Comparison of ENCODE assay signal across 11 cellular contexts in the genomic region with DNA sequence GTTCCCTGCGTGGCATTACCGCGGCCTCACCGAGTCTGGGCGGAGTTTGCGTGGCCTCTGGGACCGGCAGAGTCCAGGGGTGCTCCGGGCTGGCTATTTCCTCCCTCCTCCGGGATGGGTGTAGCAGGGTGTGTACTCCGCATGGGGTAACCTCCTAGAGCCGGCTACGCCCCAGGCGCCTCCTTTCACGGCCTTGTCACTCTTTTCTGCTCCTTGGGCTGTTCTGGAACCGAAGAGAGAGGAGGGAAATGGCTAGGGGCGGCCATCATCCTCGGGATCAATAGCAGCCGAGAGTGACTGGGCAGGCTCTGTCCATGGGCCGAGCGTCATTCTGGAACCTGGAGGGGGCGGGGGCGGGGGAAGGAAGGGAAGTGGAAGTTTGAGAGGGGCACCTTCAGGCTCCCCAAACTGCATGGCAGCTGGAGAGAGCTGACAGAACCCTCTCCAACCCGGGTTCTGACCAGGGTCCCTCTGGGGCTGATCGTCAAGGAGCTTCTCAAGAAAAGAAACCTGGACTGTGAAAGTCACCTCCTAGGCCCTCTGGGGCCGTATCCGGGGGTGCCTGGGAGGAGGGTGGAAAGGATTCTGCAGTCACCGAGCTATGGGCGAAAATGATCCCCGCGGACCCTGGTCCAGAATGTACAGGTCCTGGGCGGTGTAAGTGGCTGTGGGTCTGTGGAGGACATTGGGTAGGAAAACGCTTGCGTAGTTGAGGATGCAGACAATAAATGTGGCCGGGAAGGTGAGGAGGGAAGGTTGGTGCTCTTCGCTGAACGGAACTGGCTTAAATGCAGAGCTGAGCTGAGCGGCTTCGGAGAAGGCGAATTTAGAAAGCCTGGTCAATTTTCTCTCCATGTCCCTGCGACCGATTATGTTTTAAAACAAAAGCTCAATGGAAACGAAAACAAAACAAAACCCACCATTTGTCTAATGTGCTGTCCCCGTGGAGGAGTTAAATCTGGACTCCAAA. TPM values are rescaled to one million over a fixed set of nuclear protein-coding genes. Genes with fewer than 3 reads are reported as not detected.
DNase-seq lines count a peak whose midpoint lies in the region; ATAC-seq and TF ChIP-seq lines count a peak whose summit lies in the region.
"Had no signal": no experiment of that assay in that cellular context is flagged by ENCODE, and none has a peak within 500 bp of the region (broad histone marks: within the 10 kb centered on the region; RNA-seq: fewer than 3 reads in every experiment).

No MANE protein-coding gene starts in this region.

- CTCF ChIA-PET in naive thymus-derived CD4-positive, alpha-beta T cell (lab: Charles Lee): no interaction called here
- CTCF ChIA-PET in RWPE1 (lab: Yijun Ruan, JAX): no interaction called here

- H3K27ac Mint-ChIP-seq in CD14-positive monocyte: peak overlapping the region in 2 of 7 donors; percentile 40 to 60
- H3K27ac Mint-ChIP-seq in naive thymus-derived CD4-positive, alpha-beta T cell: peak overlapping the region in 5 of 9 donors; percentile 1 to 79 (median 48)

- no peaks in the 10 kb centered on the region for H3K36me3 ChIP-seq in naive thymus-derived CD4-positive, alpha-beta T cell (ENCODE audit: control insufficient read depth in 2 of 3, insufficient read depth in 3 of 3, low read length in 3 of 3)

- intact Hi-C loops in CD14-positive monocyte (cut with micrococcal nuclease): loop anchor here (2.0 to 10.0 kb wide), 2 partner anchors 13 to 1439 kb away; no protein-coding TSS in a partner anchor
- intact Hi-C loops in naive thymus-derived CD4-positive, alpha-beta T cell (cut with micrococcal nuclease): no loop called here

- no peaks in the 10 kb centered on the region for H3K9me3 ChIP-seq in naive thymus-derived CD4-positive, alpha-beta T cell (ENCODE audit: control insufficient read depth in 2 of 3, low read length in 3 of 3)

- peaks cover 30 to 84% of the 10 kb centered on the region in 2 donors for H3K27me3 ChIP-seq in naive thymus-derived CD4-positive, alpha-beta T cell (ENCODE audit: control insufficient read depth in 2 of 2, insufficient read depth in 2 of 2, low read length in 2 of 2)

- H3K9me3 Mint-ChIP-seq in CD14-positive monocyte: peaks cover 0 to 66% (median 59%) of the 10 kb centered on the region in 7 donors
- H3K9me3 Mint-ChIP-seq in naive thymus-derived CD4-positive, alpha-beta T cell: peaks cover 0 to 4% (median 0%) of the 10 kb centered on the region in 11 donors

- no peak overlapping the region for H3K4me3 ChIP-seq in naive thymus-derived CD4-positive, alpha-beta T cell (ENCODE audit: low read length)

- POLR2A ChIA-PET in naive thymus-derived CD4-positive, alpha-beta T cell (lab: Charles Lee): interaction anchor here (0.6 to 0.7 kb wide), 2 partner anchors 10 to 90 kb away, joined by 3 to 4 read pairs; no protein-coding TSS in a partner anchor
- POLR2A ChIA-PET in RWPE1 (lab: Yijun Ruan, JAX; ENCODE audit: low non-redundant PET): no interaction called here

- TF ChIP-seq CTCF in CD14-positive monocyte (IDR thresholded peaks at IDR 0.05) (no peak), RWPE1 (conservative IDR thresholded peaks at IDR 0.05; ENCODE audit: low read depth) (no peak)

- H3K4me1 Mint-ChIP-seq in CD14-positive monocyte: peaks cover 71% of the 10 kb centered on the region
- H3K4me1 Mint-ChIP-seq in naive thymus-derived CD4-positive, alpha-beta T cell: peaks cover 40 to 73% (median 60%) of the 10 kb centered on the region in 7 donors

- H3K4me1 ChIP-seq in naive thymus-derived CD4-positive, alpha-beta T cell (ENCODE audit: control insufficient read depth in 2 of 2, insufficient read depth in 2 of 2, low read length in 2 of 2): peaks cover 47 to 70% of the 10 kb centered on the region in 2 donors

- peak overlapping the region; percentile 59 to 92 for H3K4me3 Mint-ChIP-seq in CD14-positive monocyte
- peak overlapping the region; percentile 62 to 88 (median 74) for H3K4me3 Mint-ChIP-seq in naive thymus-derived CD4-positive, alpha-beta T cell

- no peak overlapping the region for H3K27ac ChIP-seq in naive thymus-derived CD4-positive, alpha-beta T cell (ENCODE audit: low read depth, low read length)
- H3K27ac ChIP-seq in RWPE1: no peak overlapping the region

- ATAC-seq in naive thymus-derived CD4-positive, alpha-beta T cell: no peak
- ATAC-seq in GM18868 (IDR thresholded peaks at IDR 0.05; ENCODE audit: unreplicated experiment): no peak
- ATAC-seq: Right ventricle myocardium inferior had no signal

- peaks cover 92 to 100% (median 98%) of the 10 kb centered on the region in 3 donors for H3K27me3 Mint-ChIP-seq in CD14-positive monocyte (ENCODE audit: low read depth in 3 of 3)
- H3K27me3 Mint-ChIP-seq in naive thymus-derived CD4-positive, alpha-beta T cell: peaks cover 79 to 96% (median 88%) of the 10 kb centered on the region in 5 donors

- DNase-seq in CD14-positive monocyte (ENCODE audit: low spot score): no peak
- peak; percentile 60 for DNase-seq in HT-29 (ENCODE audit: low spot score)
- DNase-seq in ecto neural progenitor cell (ENCODE audit: low spot score): peak; percentile 58
- DNase-seq in naive thymus-derived CD4-positive, alpha-beta T cell: peak in 1 of 9 donors; percentile 15
- DNase-seq in activated CD4-positive, alpha-beta T cell treated with anti-CD3 and anti-CD28 coated beads for 4 hours: no peak
- no peak for DNase-seq in RWPE1 (ENCODE audit: low spot score)
- no peak for DNase-seq in NOMO-1 treated with DMSO at 0.1 percent for 48 hours (lab: John Stamatoyannopoulos, UW; ENCODE audit: unreplicated experiment)
- DNase-seq: NCI-H1048 had no signal

- peaks cover 33 to 40% of the 10 kb centered on the region in 2 donors for H3K36me3 Mint-ChIP-seq in CD14-positive monocyte
- no peaks in the 10 kb centered on the region for H3K36me3 Mint-ChIP-seq in naive thymus-derived CD4-positive, alpha-beta T cell

RNA-seq across cellular contexts. Expression of gene LHX1, which starts 3.8 kb away (rescaled TPM):
- polyA plus RNA-seq in CD14-positive monocyte: not detected
- total RNA-seq in HT-29 (2014; rRNA removed; shearing (Covaris generic)): not detected in 2 replicates
- under 1 TPM in 1 of 5 experiments, not detected in 4; 0.15 TPM for total RNA-seq in naive thymus-derived CD4-positive, alpha-beta T cell
- not detected for polyA plus RNA-seq in naive thymus-derived CD4-positive, alpha-beta T cell
- total RNA-seq: Right ventricle myocardium inferior had no signal
- polyA plus RNA-seq: esophagus had no signal

RNA-seq across cellular contexts. Expression of gene AATF, which starts 15.3 kb away (rescaled TPM):
- 10 to 100 TPM; 41.1 to 57.9 TPM for polyA plus RNA-seq in CD14-positive monocyte
- 65.6 and 92.3 TPM in 2 replicates for total RNA-seq in HT-29 (2014; rRNA removed; shearing (Covaris generic))
- 10 to 100 TPM; 39.7 to 70.8 (median 58.7) TPM for total RNA-seq in naive thymus-derived CD4-positive, alpha-beta T cell
- polyA plus RNA-seq in naive thymus-derived CD4-positive, alpha-beta T cell: 10 to 100 TPM; 70.1 to 97.1 TPM

Comparison
In these comparisons a context has a peak if more than half of its experiments do, and no peak if none do; other contexts are left out.
1. DNase-seq: peak in HT-29 (single experiment) and ecto neural progenitor cell (single experiment); none in CD14-positive monocyte (single experiment), activated CD4-positive, alpha-beta T cell treated with anti-CD3 and anti-CD28 coated beads for 4 hours (0 of 2), RWPE1 (single experiment) and NOMO-1 treated with DMSO at 0.1 percent for 48 hours (single experiment).
2. intact Hi-C loops: an anchor here in CD14-positive monocyte (2.0 to 10.0 kb wide); none called in naive thymus-derived CD4-positive, alpha-beta T cell.